ENCODE assay signal across 9 cellular contexts in genomic region chr7:35646289-35647033, GRCh38. TPM values are rescaled to one million over a fixed set of nuclear protein-coding genes. Genes with fewer than 3 reads are reported as not detected.
DNase-seq lines count a peak whose midpoint lies in the region; ATAC-seq, FAIRE-seq and TF ChIP-seq lines count a peak whose summit lies in the region.
"Had no signal": no experiment of that assay in that cellular context is flagged by ENCODE, and none has a peak within 500 bp of the region (broad histone marks: within the 10 kb centered on the region; RNA-seq: fewer than 3 reads in every experiment).

No MANE protein-coding gene starts in this region.

- ATAC-seq in GM18520 (IDR thresholded peaks at IDR 0.05; ENCODE audit: unreplicated experiment) = no peak
- ATAC-seq: Panc1 had no signal

- H3K79me2 ChIP-seq in MM.1S (ENCODE audit: low read length) = 0 out of 2 replicates have a peak, but pooled peaks cover 8% of the 10 kb centered on the region

- H3K4me3 Mint-ChIP-seq in CD8-positive, alpha-beta memory T cell = peak overlapping the region in 6 of 7 donors; percentile 30 to 80 (median 44)
- peak overlapping the region; percentile 15 for H3K4me3 Mint-ChIP-seq in endodermal cell

- H2AFZ ChIP-seq in MM.1S (ENCODE audit: low read length) (no peak overlapping the region), neuron (ENCODE audit: low read depth, low read length) (no peak overlapping the region)

- H3K27ac ChIP-seq in CD8-positive, alpha-beta memory T cell (ENCODE audit: low read depth, low read length) = no peak overlapping the region
- H3K27ac ChIP-seq in MM.1S (ENCODE audit: low read length) (peak overlapping the region; percentile 54; the same call in 1 of the 2 replicates), endodermal cell (ENCODE audit: low read depth, low read length) (peak overlapping the region; percentile 20)

- H3K9me3 ChIP-seq in CD8-positive, alpha-beta memory T cell (ENCODE audit: low read length) = no peaks in the 10 kb centered on the region
- H3K9me3 ChIP-seq in MM.1S (replicated peaks; ENCODE audit: insufficient read depth, low read length) = no peaks in the 10 kb centered on the region
- H3K9me3 ChIP-seq in endodermal cell (ENCODE audit: control insufficient read depth, low read length) = no peaks in the 10 kb centered on the region
- peaks cover 11% of the 10 kb centered on the region for H3K9me3 ChIP-seq in neuron (ENCODE audit: low read length)

- CTCF ChIA-PET in CD8-positive, alpha-beta memory T cell (lab: Charles Lee) = interaction anchor here (0.5 to 1.0 kb wide), 3 partner anchors 9 to 221 kb away, joined by 3 to 4 read pairs (median 3); no protein-coding TSS in a partner anchor

- H3K9me2 ChIP-seq in MM.1S (replicated peaks; ENCODE audit: insufficient read depth, low read length) = no peaks in the 10 kb centered on the region

- H3K27me3 ChIP-seq in CD8-positive, alpha-beta memory T cell (ENCODE audit: insufficient read depth, low read length, poor library complexity, severe bottlenecking) = no peaks in the 10 kb centered on the region
- H3K27me3 ChIP-seq in MM.1S (replicated peaks; ENCODE audit: insufficient read depth, low read length) = no peaks in the 10 kb centered on the region
- no peaks in the 10 kb centered on the region for H3K27me3 ChIP-seq in endodermal cell (ENCODE audit: control insufficient read depth, insufficient read depth, low read length, poor library complexity, severe bottlenecking)
- H3K27me3 ChIP-seq in neuron (ENCODE audit: insufficient read depth, low read length) = no peaks in the 10 kb centered on the region

- H3K4me2 ChIP-seq in MM.1S (ENCODE audit: low read depth, low read length) = peak overlapping the region; percentile 67

- H3K9ac ChIP-seq in MM.1S (ENCODE audit: low read length) (peak overlapping the region; percentile 24; the same call in 1 of the 2 replicates), endodermal cell (ENCODE audit: extremely low read depth, low read length, poor library complexity, severe bottlenecking) (no peak overlapping the region)

- H3K36me3 ChIP-seq in CD8-positive, alpha-beta memory T cell (ENCODE audit: insufficient read depth, low read length) = no peaks in the 10 kb centered on the region
- H3K36me3 ChIP-seq in MM.1S (replicated peaks; ENCODE audit: insufficient read depth, low read length) = no peaks in the 10 kb centered on the region
- H3K36me3 ChIP-seq in endodermal cell (ENCODE audit: control insufficient read depth, insufficient read depth, low read length) = no peaks in the 10 kb centered on the region
- no peaks in the 10 kb centered on the region for H3K36me3 ChIP-seq in neuron (ENCODE audit: insufficient read depth, low read length)

- no peak for FAIRE-seq in RCC 7860 (lab: Jason Lieb, UNC)

- H3F3A ChIP-seq in MM.1S (ENCODE audit: insufficient read depth, low read length) = peaks cover 16% of the 10 kb centered on the region; the same call in 1 of the 2 replicates

- TF ChIP-seq CTCF in MM.1S (IDR thresholded peaks at IDR 0.05; ENCODE audit: low read length) (no peak), endodermal cell (conservative IDR thresholded peaks at IDR 0.05) (no peak)

- no peak overlapping the region for H3K4me3 ChIP-seq in CD8-positive, alpha-beta memory T cell (ENCODE audit: low read length)
- H3K4me3 ChIP-seq in MM.1S (ENCODE audit: low read length) (peak overlapping the region; percentile 0), endodermal cell (ENCODE audit: low read length) (peak overlapping the region; percentile 36), neuron (ENCODE audit: low read length) (peak overlapping the region; percentile 21)

- 56 to 83% methylated on average over 1 to 3 of the region's 3 CpGs for WGBS in endodermal cell (ENCODE audit: insufficient coverage in 1 of 2, insufficient read length in 1 of 2), 2 experiments

- H3K27ac Mint-ChIP-seq in CD8-positive, alpha-beta memory T cell = peak overlapping the region in 7 of 8 donors; percentile 19 to 85 (median 67)
- H3K27ac Mint-ChIP-seq in endodermal cell = peak overlapping the region; percentile 0

- DNase-seq in CD8-positive, alpha-beta memory T cell = no peak
- DNase-seq in MM.1S (no peak), endodermal cell (no peak), RCC 7860 (ENCODE audit: low spot score) (no peak), UCSD-AML1 (lab: John Stamatoyannopoulos, UW; ENCODE audit: unreplicated experiment) (no peak), NCI-H748 treated with DMSO at 0.1 percent for 48 hours (lab: John Stamatoyannopoulos, UW) (no peak)

- peaks cover 42% of the 10 kb centered on the region for H3K4me1 ChIP-seq in CD8-positive, alpha-beta memory T cell (ENCODE audit: insufficient read depth, low read length)
- H3K4me1 ChIP-seq in MM.1S (ENCODE audit: low read length) (peaks cover 19% of the 10 kb centered on the region), endodermal cell (ENCODE audit: control insufficient read depth, insufficient read depth, low read length) (peaks cover 18% of the 10 kb centered on the region), neuron (ENCODE audit: insufficient read depth, low read length) (peaks cover 25% of the 10 kb centered on the region)

- no peaks in the 10 kb centered on the region for H3K27me3 Mint-ChIP-seq in CD8-positive, alpha-beta memory T cell
- H3K27me3 Mint-ChIP-seq in endodermal cell (ENCODE audit: insufficient read depth) = peaks cover 2% of the 10 kb centered on the region

- H3K9me3 Mint-ChIP-seq in CD8-positive, alpha-beta memory T cell = no peaks in the 10 kb centered on the region
- no peaks in the 10 kb centered on the region for H3K9me3 Mint-ChIP-seq in endodermal cell

- no peaks in the 10 kb centered on the region for H4K20me1 ChIP-seq in MM.1S (ENCODE audit: insufficient read depth, low read length)

- H3K4me1 Mint-ChIP-seq in CD8-positive, alpha-beta memory T cell = peaks cover 78 to 95% (median 94%) of the 10 kb centered on the region in 3 donors
- peaks cover 38% of the 10 kb centered on the region for H3K4me1 Mint-ChIP-seq in endodermal cell

- peaks cover 8 to 61% (median 18%) of the 10 kb centered on the region in 3 donors for H3K36me3 Mint-ChIP-seq in CD8-positive, alpha-beta memory T cell
- peaks cover 19% of the 10 kb centered on the region for H3K36me3 Mint-ChIP-seq in endodermal cell (ENCODE audit: low read depth)

- POLR2A ChIA-PET in CD8-positive, alpha-beta memory T cell (lab: Charles Lee) = interaction anchor here (1.1 to 1.3 kb wide), 2 partner anchors 49 to 156 kb away, joined by 3 to 4 read pairs; no protein-coding TSS in a partner anchor

RNA-seq across cellular contexts. Expression of gene HERPUD2, which starts 48.5 kb away (rescaled TPM):
- 10 to 100 TPM; 31.3 to 34.1 TPM for total RNA-seq in CD8-positive, alpha-beta memory T cell
- polyA plus RNA-seq in CD8-positive, alpha-beta memory T cell = 121 TPM
- total RNA-seq in endodermal cell = 10 to 100 TPM; 24.2 to 30.1 TPM
- polyA plus RNA-seq in endodermal cell (2013, experiment 1 of 2) = 33.8 TPM
- 36.4 TPM for polyA plus RNA-seq in endodermal cell (2013, experiment 2 of 2)
